ENCODE assay signal across 4 cellular contexts in the genomic region with DNA sequence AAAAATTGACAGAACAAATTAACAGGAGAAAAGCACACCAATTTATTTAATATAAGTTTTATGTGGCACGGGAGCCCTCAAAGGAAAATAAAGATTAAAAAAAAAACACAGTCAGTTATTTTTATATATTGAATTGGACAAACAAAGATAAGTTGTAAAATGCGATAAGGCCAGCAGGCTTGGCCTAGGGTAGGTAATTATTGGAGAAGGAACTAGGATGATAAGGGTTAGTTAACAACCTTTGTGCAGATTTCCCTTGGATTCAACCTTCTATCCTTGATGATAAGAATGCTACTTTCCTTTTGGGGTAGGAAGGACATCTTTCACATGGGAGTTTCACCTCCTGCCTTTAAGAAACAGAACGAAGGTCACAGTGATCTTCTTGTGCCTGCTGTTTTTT.
"Had no signal": no experiment of that assay in that cellular context is flagged by ENCODE, and none has a peak within 500 bp of the region (broad histone marks: within the 10 kb centered on the region; RNA-seq: fewer than 3 reads in every experiment).

No MANE protein-coding gene starts in this region.

- H3K4me2 ChIP-seq: GM23338 had no signal

- ATAC-seq: GM23338 had no signal

- H3K4me3 ChIP-seq: GM23338 had no signal

- DNase-seq: H9, HCEC 1CT, IMR-90 had no signal
